ENCODE assay signal across 15 cellular contexts in genomic region chr21:46316708-46317324, GRCh38. TPM values are rescaled to one million over a fixed set of nuclear protein-coding genes. Genes with fewer than 3 reads are reported as not detected.
A peak's percentile ranks its signal among the peaks of the same experiment; 100 is the strongest.
DNase-seq lines count a peak whose midpoint lies in the region; ATAC-seq and TF ChIP-seq lines count a peak whose summit lies in the region.
"Had no signal": no experiment of that assay in that cellular context is flagged by ENCODE, and none has a peak within 500 bp of the region (broad histone marks: within the 10 kb centered on the region; RNA-seq: fewer than 3 reads in every experiment).

No MANE protein-coding gene starts in this region.

- peaks cover 23% of the 10 kb centered on the region for H3K4me1 ChIP-seq in NT2/D1 (ENCODE audit: insufficient read depth, insufficient read length)
- H3K4me1 ChIP-seq in endodermal cell (ENCODE audit: control insufficient read depth, insufficient read depth, low read length), result no peaks in the 10 kb centered on the region
- H3K4me1 ChIP-seq in gastroesophageal sphincter, result no peaks in the 10 kb centered on the region
- H3K4me1 ChIP-seq: Caco-2 had no signal

- DNase-seq in activated CD8-positive, alpha-beta memory T cell treated with anti-CD3 and anti-CD28 coated beads, Interleukin-2, amount 10 ng/mL, durations not matched to agents 7 days and 5 days, result no peak
- no peak for DNase-seq in activated CD8-positive, alpha-beta memory T cell treated with anti-CD3 and anti-CD28 coated beads, Interleukin-2, amount 50 U/mL, for 48 hours
- DNase-seq in NT2/D1 (ENCODE audit: low read depth, low spot score) (no peak), endodermal cell (no peak), COLO829 (ENCODE audit: low spot score) (no peak)
- DNase-seq: Caco-2; CD8-positive, alpha-beta T cell; GF-D8; H9; HFFc6; KBM-7 had no signal

- H3K4me1 Mint-ChIP-seq in activated CD8-positive, alpha-beta memory T cell treated with anti-CD3 and anti-CD28 coated beads, Interleukin-2, amount 10 ng/mL, durations not matched to agents 7 days and 5 days, result peaks cover 14% of the 10 kb centered on the region
- peaks cover 20% of the 10 kb centered on the region for H3K4me1 Mint-ChIP-seq in endodermal cell

- 93 to 100% methylated on average over 6 to 14 of the region's 14 CpGs for WGBS in endodermal cell (ENCODE audit: insufficient coverage in 1 of 2, insufficient read length in 1 of 2), 2 experiments
- WGBS in gastroesophageal sphincter (ENCODE audit: low coverage in 1 of 2), 2 donors, result 100% methylated on average over 1 of the region's 14 CpGs; no CpG with 5 or more reads in 1 of the 2 donors

- CTCF ChIA-PET in activated CD8-positive, alpha-beta memory T cell treated with anti-CD3 and anti-CD28 coated beads, Interleukin-2, amount 10 ng/mL, durations not matched to agents 7 days and 5 days (lab: Charles Lee), result no interaction called here

- no peaks in the 10 kb centered on the region for H3K9me3 Mint-ChIP-seq in activated CD8-positive, alpha-beta memory T cell treated with anti-CD3 and anti-CD28 coated beads, Interleukin-2, amount 10 ng/mL, durations not matched to agents 7 days and 5 days (ENCODE audit: low read depth)
- H3K9me3 Mint-ChIP-seq in endodermal cell, result no peaks in the 10 kb centered on the region
- H3K9me3 Mint-ChIP-seq: CD14-positive monocyte; CD8-positive, alpha-beta T cell; H9; HFFc6 had no signal

- no peak for ATAC-seq in activated CD8-positive, alpha-beta memory T cell treated with anti-CD3 and anti-CD28 coated beads, Interleukin-2, amount 10 ng/mL, durations not matched to agents 7 days and 5 days
- ATAC-seq in GM18873 (IDR thresholded peaks at IDR 0.05; ENCODE audit: low FRiP score, unreplicated experiment) (no peak), gastroesophageal sphincter (no peak)
- ATAC-seq: CD8-positive, alpha-beta T cell had no signal

- peak overlapping the region; percentile 28 for H3K27ac Mint-ChIP-seq in activated CD8-positive, alpha-beta memory T cell treated with anti-CD3 and anti-CD28 coated beads, Interleukin-2, amount 10 ng/mL, durations not matched to agents 7 days and 5 days
- H3K27ac Mint-ChIP-seq in endodermal cell, result no peak overlapping the region
- H3K27ac Mint-ChIP-seq: CD8-positive, alpha-beta T cell; H9; HFFc6 had no signal

- peaks cover 71% of the 10 kb centered on the region for H3K36me3 ChIP-seq in NT2/D1 (ENCODE audit: insufficient read depth, insufficient read length, low read length)
- no peaks in the 10 kb centered on the region for H3K36me3 ChIP-seq in endodermal cell (ENCODE audit: control insufficient read depth, insufficient read depth, low read length)
- peaks cover 0 to 3% of the 10 kb centered on the region in 2 donors for H3K36me3 ChIP-seq in gastroesophageal sphincter

- peaks cover 28% of the 10 kb centered on the region for H3K36me3 Mint-ChIP-seq in activated CD8-positive, alpha-beta memory T cell treated with anti-CD3 and anti-CD28 coated beads, Interleukin-2, amount 10 ng/mL, durations not matched to agents 7 days and 5 days
- peaks cover 13% of the 10 kb centered on the region for H3K36me3 Mint-ChIP-seq in endodermal cell (ENCODE audit: low read depth)
- H3K36me3 Mint-ChIP-seq: CD8-positive, alpha-beta T cell had no signal

- no peaks in the 10 kb centered on the region for H3K9me3 ChIP-seq in NT2/D1 (ENCODE audit: insufficient read depth, low read length)
- no peaks in the 10 kb centered on the region for H3K9me3 ChIP-seq in endodermal cell (ENCODE audit: control insufficient read depth, low read length)
- no peaks in the 10 kb centered on the region for H3K9me3 ChIP-seq in gastroesophageal sphincter
- H3K9me3 ChIP-seq: Caco-2 had no signal

- H3K9ac ChIP-seq in NT2/D1 (ENCODE audit: insufficient read length, low read depth) (peak overlapping the region; percentile 1), endodermal cell (ENCODE audit: extremely low read depth, low read length, poor library complexity, severe bottlenecking) (no peak overlapping the region)

- TF ChIP-seq EP300 in gastroesophageal sphincter (IDR thresholded peaks at IDR 0.05), result no peak

- H3K4me3 ChIP-seq in NT2/D1 (ENCODE audit: insufficient read length, low read depth) (no peak overlapping the region), endodermal cell (ENCODE audit: low read length) (no peak overlapping the region), gastroesophageal sphincter (no peak overlapping the region)

- TF ChIP-seq POLR2A in gastroesophageal sphincter (IDR thresholded peaks at IDR 0.05), result no peak

- H3K27me3 ChIP-seq in NT2/D1 (ENCODE audit: insufficient read depth, insufficient read length) (no peaks in the 10 kb centered on the region), endodermal cell (ENCODE audit: control insufficient read depth, insufficient read depth, low read length, poor library complexity, severe bottlenecking) (no peaks in the 10 kb centered on the region), gastroesophageal sphincter (no peaks in the 10 kb centered on the region)

- H3K27me3 Mint-ChIP-seq in activated CD8-positive, alpha-beta memory T cell treated with anti-CD3 and anti-CD28 coated beads, Interleukin-2, amount 10 ng/mL, durations not matched to agents 7 days and 5 days, result no peaks in the 10 kb centered on the region
- no peaks in the 10 kb centered on the region for H3K27me3 Mint-ChIP-seq in endodermal cell (ENCODE audit: insufficient read depth)

- TF ChIP-seq CTCF in endodermal cell (conservative IDR thresholded peaks at IDR 0.05), result peak; percentile 20
- TF ChIP-seq CTCF in gastroesophageal sphincter (IDR thresholded peaks at IDR 0.05), result no peak

- no peak overlapping the region for H3K4me3 Mint-ChIP-seq in activated CD8-positive, alpha-beta memory T cell treated with anti-CD3 and anti-CD28 coated beads, Interleukin-2, amount 10 ng/mL, durations not matched to agents 7 days and 5 days
- H3K4me3 Mint-ChIP-seq in endodermal cell, result no peak overlapping the region
- H3K4me3 Mint-ChIP-seq: CD14-positive monocyte; CD8-positive, alpha-beta T cell; H9; HFFc6 had no signal

- H3K27ac ChIP-seq in endodermal cell (ENCODE audit: low read depth, low read length) (no peak overlapping the region), gastroesophageal sphincter (no peak overlapping the region)
- H3K27ac ChIP-seq: 22Rv1 had no signal

RNA-seq across cellular contexts. Expression of gene C21orf58, which starts 6.9 kb away (rescaled TPM):
- 10 to 100 TPM; 48.4 to 82.1 TPM for total RNA-seq in activated CD8-positive, alpha-beta memory T cell treated with anti-CD3 and anti-CD28 coated beads, Interleukin-2, amount 10 ng/mL, durations not matched to agents 7 days and 5 days
- 10 to 100 TPM; 19.6 to 37.4 TPM for total RNA-seq in endodermal cell
- polyA plus RNA-seq in endodermal cell (2013, experiment 1 of 2), result 24.1 TPM
- polyA plus RNA-seq in endodermal cell (2013, experiment 2 of 2), result 26.2 TPM
- total RNA-seq in gastroesophageal sphincter, result 1 to 10 TPM in 2 of 4 donors, under 1 TPM in 2; 0.13 to 2.8 (median 1.2) TPM

RNA-seq across cellular contexts. Expression of gene PCNT, which starts 7.1 kb away (rescaled TPM):
- total RNA-seq in activated CD8-positive, alpha-beta memory T cell treated with anti-CD3 and anti-CD28 coated beads, Interleukin-2, amount 10 ng/mL, durations not matched to agents 7 days and 5 days, result 100 to 1,000 TPM in 1 of 2 experiments, 10 to 100 TPM in 1; 89.7 to 104 TPM
- total RNA-seq in endodermal cell (10 to 100 TPM; 40.1 to 40.7 TPM), gastroesophageal sphincter (10 to 100 TPM; 24.3 to 31.1 (median 27.3) TPM)
- polyA plus RNA-seq in endodermal cell (2013, experiment 1 of 2), result 32.9 TPM
- polyA plus RNA-seq in endodermal cell (2013, experiment 2 of 2), result 28.4 TPM

RNA-seq across cellular contexts. Expression of gene YBEY, which starts 30.7 kb away (rescaled TPM):
- total RNA-seq in activated CD8-positive, alpha-beta memory T cell treated with anti-CD3 and anti-CD28 coated beads, Interleukin-2, amount 10 ng/mL, durations not matched to agents 7 days and 5 days, result 1 to 10 TPM; 6.9 to 9.1 TPM
- total RNA-seq in endodermal cell (10 to 100 TPM; 19.6 to 23.3 TPM), gastroesophageal sphincter (10 to 100 TPM in 3 of 4 donors, 1 to 10 TPM in 1; 6.1 to 16.3 (median 13.3) TPM)
- 40.0 TPM for polyA plus RNA-seq in endodermal cell (2013, experiment 1 of 2)
- polyA plus RNA-seq in endodermal cell (2013, experiment 2 of 2), result 28.0 TPM

RNA-seq across cellular contexts. Expression of gene MCM3AP, which starts 31.4 kb away (rescaled TPM):
- 100 to 1,000 TPM; 134 to 139 TPM for total RNA-seq in activated CD8-positive, alpha-beta memory T cell treated with anti-CD3 and anti-CD28 coated beads, Interleukin-2, amount 10 ng/mL, durations not matched to agents 7 days and 5 days
- total RNA-seq in endodermal cell (100 to 1,000 TPM; 120 to 161 TPM), gastroesophageal sphincter (10 to 100 TPM; 61.6 to 95.4 (median 71.7) TPM)
- polyA plus RNA-seq in endodermal cell (2013, experiment 1 of 2), result 84.8 TPM
- 76.7 TPM for polyA plus RNA-seq in endodermal cell (2013, experiment 2 of 2)

Comparison
In these comparisons a context has a peak if more than half of its experiments do, and no peak if none do; other contexts are left out.
1. RNA of gene C21orf58, which starts 6.9 kb away (total RNA-seq): 48.4 to 82.1 TPM in activated CD8-positive, alpha-beta memory T cell treated with anti-CD3 and anti-CD28 coated beads, Interleukin-2, amount 10 ng/mL, durations not matched to agents 7 days and 5 days and 19.6 to 37.4 TPM in endodermal cell; 0.13 to 2.8 TPM in gastroesophageal sphincter; every median in the first group is over 4 times any median in the second.